ENCODE assay signal across 20 cellular contexts in genomic region chr5:98173334-98173733, GRCh38.
DNase-seq lines count a peak whose midpoint lies in the region; ATAC-seq and TF ChIP-seq lines count a peak whose summit lies in the region.
"Had no signal": no experiment of that assay in that cellular context is flagged by ENCODE, and none has a peak within 500 bp of the region (broad histone marks: within the 10 kb centered on the region; RNA-seq: fewer than 3 reads in every experiment).

No MANE protein-coding gene starts in this region.

- no peak overlapping the region for H3K4me3 ChIP-seq in astrocyte of the spinal cord (ENCODE audit: low read depth, low read length)
- no peak overlapping the region for H3K4me3 ChIP-seq in foreskin fibroblast (ENCODE audit: low read depth in 1 of 2, low read length in 2 of 2)
- H3K4me3 ChIP-seq: ovary had no signal

- DNase-seq in AG08396 (ENCODE audit: low spot score) (peak; percentile 18), HT1080 (ENCODE audit: low read depth) (peak; percentile 83), astrocyte of the spinal cord (ENCODE audit: low read depth, low spot score) (peak; percentile 58), foreskin fibroblast (peak; percentile 74 to 87), Right ventricle myocardium superior (no peak), DMS53 treated with DMSO at 0.1 percent for 48 hours (lab: John Stamatoyannopoulos, UW; ENCODE audit: unreplicated experiment) (no peak), NK-92 (lab: John Stamatoyannopoulos, UW; ENCODE audit: unreplicated experiment) (no peak)
- no peak for DNase-seq in stimulated activated CD4-positive, alpha-beta T cell treated with anti-CD3 and anti-CD28 coated beads, Interleukin-4, amount 100 ng/mL, for 24 hours
- DNase-seq: activated CD4-positive, alpha-beta T cell treated with anti-CD3 and anti-CD28 coated beads, Interleukin-2, amount 50 U/mL, for 1 hour; activated T-cell treated with anti-CD3 and anti-CD28 coated beads, Interleukin-2, amount 50 U/mL, for 4 hours; CD8-positive, alpha-beta memory T cell; hypothalamus; KBM-7; NCI-H1417; NK-92 treated with Interleukin-12 subunit alpha and Interleukin-12 subunit beta, amount 100 ng/mL, for 24 hours; ovary; small intestine; stimulated activated naive B cell treated with anti-CD40 and anti-IgM and Interleukin-4, amounts not matched to agents 10 μg/mL and 1 μg/mL and 100 μg/mL, for 72 hours; trophoblast cell had no signal

- ATAC-seq in Right ventricle myocardium superior (ENCODE audit: poor library complexity) = no peak
- ATAC-seq: activated naive CD4-positive, alpha-beta T cell treated with anti-CD3 and anti-CD28 coated beads, Interleukin-2, amount 50 U/mL, for 72 hours; activated T-cell treated with anti-CD3 and anti-CD28 coated beads, Interleukin-2, amount 50 U/mL, for 4 hours; stimulated activated naive B cell treated with anti-CD40 and anti-IgM and Interleukin-4, amounts not matched to agents 10 μg/mL and 1 μg/mL and 100 μg/mL, for 72 hours had no signal

- TF ChIP-seq CTCF in astrocyte of the spinal cord (IDR thresholded peaks at IDR 0.05; ENCODE audit: low read depth, low read length) (no peak), foreskin fibroblast (IDR thresholded peaks at IDR 0.05; ENCODE audit: low read depth, low read length) (no peak)

- in situ Hi-C loops in astrocyte of the spinal cord (cut with HindIII; ENCODE audit: low sequenced_read_pairs) = no loop called here

- intact Hi-C loops in Right ventricle myocardium superior (cut with DNase I) = no loop called here

Comparison
In these comparisons a context has a peak if more than half of its experiments do, and no peak if none do; other contexts are left out.
1. DNase-seq: peak in AG08396 (single experiment), HT1080 (single experiment), astrocyte of the spinal cord (single experiment) and foreskin fibroblast (2 of 2); none in Right ventricle myocardium superior (single experiment), DMS53 treated with DMSO at 0.1 percent for 48 hours (single experiment), NK-92 (single experiment) and stimulated activated CD4-positive, alpha-beta T cell treated with anti-CD3 and anti-CD28 coated beads, Interleukin-4, amount 100 ng/mL, for 24 hours (single experiment).